ENCODE assay signal across 8 cellular contexts in the genomic region with DNA sequence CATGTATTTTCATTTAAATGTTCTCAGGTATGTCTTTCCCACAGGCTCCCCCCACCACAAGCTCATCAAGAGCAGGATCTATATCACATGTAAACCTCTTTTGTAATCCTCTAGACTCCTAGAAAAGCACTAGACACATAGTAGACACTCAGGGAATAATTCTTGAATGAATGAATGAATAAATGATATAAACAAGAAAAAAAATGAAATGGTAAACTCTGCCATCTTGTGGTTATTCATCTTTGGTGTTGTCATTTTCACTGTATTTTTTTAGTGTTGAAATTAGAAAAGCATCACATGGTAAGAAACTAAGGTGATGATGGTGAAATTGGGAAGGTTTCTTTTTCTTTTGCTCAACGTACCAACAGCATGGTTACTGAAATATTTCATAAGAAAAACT. TPM values are rescaled to one million over a fixed set of nuclear protein-coding genes. Genes with fewer than 3 reads are reported as not detected.
DNase-seq lines count a peak whose midpoint lies in the region; ATAC-seq and TF ChIP-seq lines count a peak whose summit lies in the region.

No MANE protein-coding gene starts in this region.

- no peaks in the 10 kb centered on the region for H3K27me3 Mint-ChIP-seq in nephron (ENCODE audit: low read depth)

- peaks cover 4% of the 10 kb centered on the region for H3K9me3 Mint-ChIP-seq in nephron

- H3K4me3 ChIP-seq in mammary epithelial cell (replicated peaks in 1 of 3; ENCODE audit: insufficient read depth in 1 of 3, low read depth in 2 of 3, low read length in 3 of 3): no peak overlapping the region

- WGBS in mammary epithelial cell (ENCODE audit: low coverage, missing lambda C conversion rate): 0% methylated on average over 1 of the region's 1 CpG

- no peaks in the 10 kb centered on the region for H3K36me3 ChIP-seq in mammary epithelial cell (ENCODE audit: insufficient read depth, low read length)

- no TSS peak for BruUV-seq in mammary epithelial cell (replicated peaks; lab: Mats Ljungman, UMichigan)

- H2AFZ ChIP-seq in mammary epithelial cell (ENCODE audit: low read depth, low read length): no peak overlapping the region

- H3K79me2 ChIP-seq in mammary epithelial cell (ENCODE audit: insufficient read depth, low read length): no peaks in the 10 kb centered on the region

- H3K27ac Mint-ChIP-seq in nephron: no peak overlapping the region

- in situ Hi-C loops in mammary epithelial cell (cut with MboI; ENCODE audit: low sequenced_read_pairs in 2 of 2): loop anchor here in 1 of 2 donors (10.0 kb wide), 1 partner anchor 149 kb away; no protein-coding TSS in a partner anchor

- TF ChIP-seq CTCF in mammary epithelial cell (conservative IDR thresholded peaks at IDR 0.05 in 1 of 2, IDR thresholded peaks at IDR 0.05 in 1 of 2; ENCODE audit: extremely low read depth in 1 of 2, insufficient read depth in 1 of 2, low read depth in 1 of 2, low read length in 2 of 2): peak; percentile 11 to 26
- TF ChIP-seq CTCF in nephron (IDR thresholded peaks at IDR 0.05; ENCODE audit: unreplicated experiment in 3 of 3): peak in 2 of 3 experiments; percentile 14 to 22

- no peaks in the 10 kb centered on the region for H4K20me1 ChIP-seq in mammary epithelial cell (ENCODE audit: insufficient read depth, low read length)

- ATAC-seq in GM18861 (IDR thresholded peaks at IDR 0.05; ENCODE audit: unreplicated experiment) (no peak), GM19351 (IDR thresholded peaks at IDR 0.05; ENCODE audit: unreplicated experiment) (no peak)

- no peaks in the 10 kb centered on the region for H3K27me3 ChIP-seq in mammary epithelial cell (ENCODE audit: insufficient read depth, low read length)

- H3K9ac ChIP-seq in mammary epithelial cell (ENCODE audit: insufficient read depth, low read length): no peak overlapping the region

- H3K4me1 ChIP-seq in mammary epithelial cell (ENCODE audit: insufficient read depth, low read length): peaks cover 6% of the 10 kb centered on the region

- H3K9me3 ChIP-seq in mammary epithelial cell (replicated peaks; ENCODE audit: insufficient read depth, low read length): no peaks in the 10 kb centered on the region

- H3K4me1 Mint-ChIP-seq in nephron: no peaks in the 10 kb centered on the region

- H3K27ac ChIP-seq in mammary epithelial cell (ENCODE audit: insufficient read depth, low read depth, low read length): no peak overlapping the region

- no peaks in the 10 kb centered on the region for H3K36me3 Mint-ChIP-seq in nephron (ENCODE audit: low read depth)

- dilution Hi-C loops in mammary epithelial cell (cut with HindIII; ENCODE audit: low sequenced_read_pairs): no loop called here

- intact Hi-C loops in mammary epithelial cell (cut with micrococcal nuclease) (loop anchor here (1.0 to 5.0 kb wide), 3 partner anchors 108 to 166 kb away; no protein-coding TSS in a partner anchor), posterior cingulate gyrus (cut with DNase I) (loop anchor here (5.0 kb wide), 1 partner anchor 167 kb away; no protein-coding TSS in a partner anchor)

- DNase-seq in NCI-H2107 treated with DMSO at 0.1 percent for 48 hours (lab: John Stamatoyannopoulos, UW; ENCODE audit: unreplicated experiment): peak; percentile 7
- no peak for DNase-seq in NCI-H2107 (lab: John Stamatoyannopoulos, UW)
- DNase-seq in LHCN-M2 (ENCODE audit: low read depth): peak; percentile 33
- DNase-seq in mammary epithelial cell: peak; percentile 13
- no peak for DNase-seq in posterior cingulate gyrus

- H3K4me3 Mint-ChIP-seq in nephron: no peak overlapping the region

- H3K4me2 ChIP-seq in mammary epithelial cell (ENCODE audit: insufficient read depth, low read depth, low read length): no peak overlapping the region

- CTCF ChIA-PET in mammary epithelial cell (lab: Charles Lee; ENCODE audit: low non-redundant PET): no interaction called here

RNA-seq across cellular contexts. Expression of a gene that starts 34.2 kb away (rescaled TPM):
- 30.6 and 33.2 TPM in 2 replicates for total RNA-seq in LHCN-M2 (2014; rRNA removed)
- 12.9 TPM for polyA plus RNA-seq in LHCN-M2 (2012)
- total RNA-seq in mammary epithelial cell: 10 to 100 TPM; 10.4 to 17.0 TPM
- polyA plus RNA-seq in mammary epithelial cell: 17.3 TPM
- polyA minus RNA-seq in mammary epithelial cell: 7.4 TPM

Comparison
In these comparisons a context has a peak if more than half of its experiments do, and no peak if none do; other contexts are left out.
1. DNase-seq: peak in NCI-H2107 treated with DMSO at 0.1 percent for 48 hours (single experiment), LHCN-M2 (single experiment) and mammary epithelial cell (single experiment); none in NCI-H2107 (single experiment) and posterior cingulate gyrus (0 of 10).